Comparison of ENCODE assay signal across 8 cellular contexts in the genomic region with DNA sequence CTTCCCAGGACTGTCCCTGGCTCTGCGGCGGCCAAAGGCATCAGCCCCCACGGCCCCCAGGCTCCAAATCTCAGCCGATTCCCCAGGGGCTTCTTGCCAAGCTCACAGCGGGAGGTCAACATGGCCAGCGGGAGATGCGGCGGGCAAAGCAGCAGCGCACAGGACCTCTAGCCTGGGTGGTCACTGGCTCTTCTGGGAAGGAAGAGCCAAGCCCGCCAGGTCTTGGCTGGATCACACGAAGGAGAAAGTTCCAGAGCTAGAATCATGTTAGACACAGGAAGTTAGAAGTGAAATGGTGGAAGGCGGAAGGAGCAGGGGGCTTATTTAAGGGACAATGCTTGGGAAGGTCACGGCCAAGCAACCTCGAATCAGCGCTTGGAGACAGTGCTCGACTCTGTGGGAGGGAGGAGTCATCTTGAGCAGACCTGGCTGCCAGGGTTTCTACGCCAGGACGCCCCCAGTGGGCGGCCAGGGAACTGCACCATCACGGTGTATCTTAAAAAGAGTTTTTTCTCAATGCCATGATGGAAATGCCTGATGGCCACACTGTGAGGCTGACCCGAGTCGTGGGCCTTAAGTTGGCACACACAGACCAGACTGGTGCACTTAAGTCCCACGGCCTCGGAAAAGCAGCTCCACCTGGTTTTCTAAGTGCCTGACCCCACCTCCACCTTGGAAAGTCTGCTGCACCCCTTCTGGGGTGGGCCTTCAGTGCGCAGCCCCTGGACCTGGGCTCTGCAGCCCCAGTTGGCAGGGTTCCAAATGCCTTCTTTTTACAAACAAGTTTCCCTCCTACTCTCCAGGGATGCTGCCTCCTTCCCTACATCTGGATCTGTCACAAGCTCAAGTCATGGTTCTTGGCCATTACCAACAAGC. TPM values are rescaled to one million over a fixed set of nuclear protein-coding genes. Genes with fewer than 3 reads are reported as not detected.
DNase-seq lines count a peak whose midpoint lies in the region; ATAC-seq and TF ChIP-seq lines count a peak whose summit lies in the region.

No MANE protein-coding gene starts in this region.

- ATAC-seq in GM23338 (peak; percentile 41), naive B cell (ENCODE audit: low read depth in 2 of 2) (peak; percentile 71 to 73), GM19035 (IDR thresholded peaks at IDR 0.05; ENCODE audit: unreplicated experiment) (no peak)

- H3K4me1 Mint-ChIP-seq in GM23338 (peaks cover 39% of the 10 kb centered on the region), naive B cell (peaks cover 8 to 16% (median 11%) of the 10 kb centered on the region in 3 donors)

- H3K4me3 ChIP-seq in GM23338 (no peak overlapping the region), NT2/D1 (ENCODE audit: insufficient read length, low read depth) (no peak overlapping the region), epithelial cell of esophagus (ENCODE audit: low read length) (no peak overlapping the region)

- H3K9ac ChIP-seq in NT2/D1 (ENCODE audit: insufficient read length, low read depth) = no peak overlapping the region

- peak overlapping the region; percentile 54; the same call in 1 of the 2 replicates for H3K27ac Mint-ChIP-seq in GM23338
- peak overlapping the region in 3 of 6 donors; percentile 59 to 86 (median 73) for H3K27ac Mint-ChIP-seq in naive B cell

- H3K27ac ChIP-seq in GM23338 (ENCODE audit: low read depth) = peak overlapping the region; percentile 80

- peak; percentile 93 for DNase-seq in AG08396 (ENCODE audit: low spot score)
- peak; percentile 96 for DNase-seq in GM23338 (ENCODE audit: low spot score)
- peak; percentile 71 for DNase-seq in NT2/D1 (ENCODE audit: low read depth, low spot score)
- peak; percentile 94 for DNase-seq in activated CD8-positive, alpha-beta memory T cell treated with anti-CD3 and anti-CD28 coated beads, Interleukin-2, amount 50 U/mL, for 48 hours
- DNase-seq in epithelial cell of esophagus (ENCODE audit: low read depth) = peak; percentile 77
- DNase-seq in naive B cell = peak; percentile 54
- peak; percentile 53 for DNase-seq in stimulated activated CD8-positive, alpha-beta memory T cell treated with anti-CD3 and anti-CD28 coated beads, Interleukin-7, amount 100 ng/mL, for 4 hours (ENCODE audit: low read depth in 2 of 2)

- H3K4me3 Mint-ChIP-seq in GM23338 (peak overlapping the region; percentile 1; the same call in 1 of the 3 replicates), naive B cell (peak overlapping the region in 1 of 8 donors; percentile 38)

- H3K9me3 ChIP-seq in NT2/D1 (ENCODE audit: insufficient read depth, low read length) = no peaks in the 10 kb centered on the region

- H3K27me3 Mint-ChIP-seq in GM23338 (ENCODE audit: insufficient read depth, low read depth, poor library complexity) (peaks cover 27% of the 10 kb centered on the region), naive B cell (no peaks in the 10 kb centered on the region)

- peaks cover 25% of the 10 kb centered on the region for H3F3A ChIP-seq in GM23338 (replicated peaks; ENCODE audit: low read depth)

- H2AFZ ChIP-seq in GM23338 = no peak overlapping the region

- H3K9me2 ChIP-seq in GM23338 (ENCODE audit: insufficient read depth) = no peaks in the 10 kb centered on the region

- H3K27me3 ChIP-seq in GM23338 (ENCODE audit: insufficient read depth) (no peaks in the 10 kb centered on the region), NT2/D1 (ENCODE audit: insufficient read depth, insufficient read length) (no peaks in the 10 kb centered on the region)

- H3K36me3 ChIP-seq in GM23338 (ENCODE audit: insufficient read depth) (no peaks in the 10 kb centered on the region; the same call in 1 of the 2 replicates), NT2/D1 (ENCODE audit: insufficient read depth, insufficient read length, low read length) (peaks cover 64% of the 10 kb centered on the region)

- peak; percentile 77 to 81 for TF ChIP-seq CTCF in GM23338 (conservative IDR thresholded peaks at IDR 0.05; ENCODE audit: low read depth in 2 of 2)
- peak; percentile 94 for TF ChIP-seq CTCF in epithelial cell of esophagus (IDR thresholded peaks at IDR 0.05; ENCODE audit: insufficient read depth, low read depth, low read length, missing control alignments)

- no peaks in the 10 kb centered on the region for H3K79me2 ChIP-seq in GM23338 (replicated peaks; ENCODE audit: insufficient read depth)

- peaks cover 3% of the 10 kb centered on the region; the same call in 1 of the 2 replicates for H4K20me1 ChIP-seq in GM23338 (replicated peaks; ENCODE audit: insufficient read depth)

- H3K4me1 ChIP-seq in GM23338 (ENCODE audit: insufficient read depth) (peaks cover 11% of the 10 kb centered on the region), NT2/D1 (ENCODE audit: insufficient read depth, insufficient read length) (peaks cover 9% of the 10 kb centered on the region)

- peaks cover 47% of the 10 kb centered on the region for H3K36me3 Mint-ChIP-seq in GM23338 (ENCODE audit: low read depth)
- H3K36me3 Mint-ChIP-seq in naive B cell = peaks cover 8% of the 10 kb centered on the region in 2 donors

- peak overlapping the region; percentile 39 for H3K4me2 ChIP-seq in GM23338

- H3K9me3 Mint-ChIP-seq in GM23338 = no peaks in the 10 kb centered on the region
- no peaks in the 10 kb centered on the region for H3K9me3 Mint-ChIP-seq in naive B cell

TF ChIP-seq in GM23338, 12 proteins besides CTCF, POLR2A, EP300 and RAD21 (continues in another document):
- TF ChIP-seq CREB1 (CRISPR knock-in tag; IDR thresholded peaks at IDR 0.05; ENCODE audit: low read depth) (no peak), ZNF114 (CRISPR knock-in tag; IDR thresholded peaks at IDR 0.05) (no peak), STAT1 (IDR thresholded peaks at IDR 0.05; ENCODE audit: unreplicated experiment) (no peak), POLR2AphosphoS5 (IDR thresholded peaks at IDR 0.05; ENCODE audit: low read depth) (no peak)
- TF ChIP-seq, protein P1, sequence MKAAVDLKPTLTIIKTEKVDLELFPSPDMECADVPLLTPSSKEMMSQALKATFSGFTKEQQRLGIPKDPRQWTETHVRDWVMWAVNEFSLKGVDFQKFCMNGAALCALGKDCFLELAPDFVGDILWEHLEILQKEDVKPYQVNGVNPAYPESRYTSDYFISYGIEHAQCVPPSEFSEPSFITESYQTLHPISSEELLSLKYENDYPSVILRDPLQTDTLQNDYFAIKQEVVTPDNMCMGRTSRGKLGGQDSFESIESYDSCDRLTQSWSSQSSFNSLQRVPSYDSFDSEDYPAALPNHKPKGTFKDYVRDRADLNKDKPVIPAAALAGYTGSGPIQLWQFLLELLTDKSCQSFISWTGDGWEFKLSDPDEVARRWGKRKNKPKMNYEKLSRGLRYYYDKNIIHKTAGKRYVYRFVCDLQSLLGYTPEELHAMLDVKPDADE (IDR thresholded peaks at IDR 0.05) = no peak

RNA-seq across cellular contexts. Expression of a gene that starts 29.3 kb away (rescaled TPM):
- total RNA-seq in GM23338 (2014; rRNA removed; shearing (Covaris generic)) = 19.7 and 24.4 TPM in 2 replicates
- 6.9 and 8.6 TPM in 2 replicates for polyA plus RNA-seq in GM23338 (2016; fragmentation: Nextera tagmentation; extraction: Ambion mirVana)
- 1 to 10 TPM in 5 of 6 donors, not detected in 1; 5.6 to 8.8 (median 6.3) TPM for polyA plus RNA-seq in naive B cell (ENCODE audit: low read depth in 6 of 6)

RNA-seq across cellular contexts. Expression of a gene that starts 29.5 kb away (rescaled TPM):
- 53.6 and 60.0 TPM in 2 replicates for total RNA-seq in GM23338 (2014; rRNA removed; shearing (Covaris generic))
- polyA plus RNA-seq in GM23338 (2016; fragmentation: Nextera tagmentation; extraction: Ambion mirVana) (18.2 and 20.8 TPM in 2 replicates), naive B cell (ENCODE audit: low read depth in 6 of 6) (100 to 1,000 TPM in 4 of 6 donors, 10 to 100 TPM in 2; 93.3 to 149 (median 105) TPM)

RNA-seq across cellular contexts. Expression of a gene that starts 52.9 kb away (rescaled TPM):
- total RNA-seq in GM23338 (2014; rRNA removed; shearing (Covaris generic)) = 0.14 TPM in 1 of 2 replicates, not detected in the other
- 0.24 and 0.86 TPM in 2 replicates for polyA plus RNA-seq in GM23338 (2016; fragmentation: Nextera tagmentation; extraction: Ambion mirVana)
- under 1 TPM in 1 of 6 donors, not detected in 5; 0.21 TPM for polyA plus RNA-seq in naive B cell (ENCODE audit: low read depth in 6 of 6)
